In genomic region chr15:83205725-83206324, GRCh38 we compare ENCODE assay signal across 8 cellular contexts. TPM values are rescaled to one million over a fixed set of nuclear protein-coding genes. Genes with fewer than 3 reads are reported as not detected.
A peak's percentile ranks its signal among the peaks of the same experiment; 100 is the strongest.
DNase-seq lines count a peak whose midpoint lies in the region; ATAC-seq, FAIRE-seq and TF ChIP-seq lines count a peak whose summit lies in the region.

No MANE protein-coding gene starts in this region.

- TF ChIP-seq CTCF in AG04449 (IDR thresholded peaks at IDR 0.05; ENCODE audit: insufficient read depth, low read length, missing control alignments) = no peak
- no peak for TF ChIP-seq CTCF in HFF-Myc (IDR thresholded peaks at IDR 0.05; ENCODE audit: low read depth, low read length, missing control alignments)
- no peak for TF ChIP-seq CTCF in astrocyte (IDR thresholded peaks at IDR 0.05; ENCODE audit: insufficient read depth, low read depth, low read length)
- no peak for TF ChIP-seq CTCF in upper lobe of left lung (IDR thresholded peaks at IDR 0.05)

- ATAC-seq in upper lobe of left lung (ENCODE audit: low FRiP score in 2 of 2) = peak in 1 of 2 donors; percentile 20
- no peak for ATAC-seq in GM21447 (IDR thresholded peaks at IDR 0.05; ENCODE audit: unreplicated experiment)

- peak overlapping the region; percentile 83 for H3K27ac ChIP-seq in astrocyte (ENCODE audit: low read depth, low read length)
- peak overlapping the region in 2 of 4 donors; percentile 92 to 95 for H3K27ac ChIP-seq in upper lobe of left lung

- FAIRE-seq in astrocyte (lab: Jason Lieb, UNC) = peak; percentile 37

- H3K9ac ChIP-seq in astrocyte (ENCODE audit: low read length) = peak overlapping the region; percentile 88

- H3K4me3 ChIP-seq in AG04449 (ENCODE audit: low read depth, low read length) (peak overlapping the region; percentile 75), HFF-Myc (replicated peaks; ENCODE audit: low read depth, low read length) (peak overlapping the region; percentile 84), astrocyte (ENCODE audit: insufficient read depth, low read depth, low read length) (peak overlapping the region; percentile 80), upper lobe of left lung (peak overlapping the region; percentile 62 to 94 (median 76))

- no peak overlapping the region for H2AFZ ChIP-seq in astrocyte (ENCODE audit: low read depth, low read length)

- no peaks in the 10 kb centered on the region for H3K9me3 ChIP-seq in astrocyte (ENCODE audit: insufficient read depth, low read depth, low read length)
- no peaks in the 10 kb centered on the region for H3K9me3 ChIP-seq in upper lobe of left lung

- TF ChIP-seq EP300 in upper lobe of left lung (IDR thresholded peaks at IDR 0.05) = no peak

- H3K4me1 ChIP-seq in astrocyte (ENCODE audit: insufficient read depth, low read length) = peaks cover 12% of the 10 kb centered on the region
- H3K4me1 ChIP-seq in upper lobe of left lung = peaks cover 8 to 23% (median 15%) of the 10 kb centered on the region in 4 donors

- peaks cover 22% of the 10 kb centered on the region for H3K4me1 Mint-ChIP-seq in astrocyte (ENCODE audit: low read depth, unreplicated experiment)

- WGBS in upper lobe of left lung, 2 donors = 33 to 38% methylated on average over 4 of the region's 4 CpGs

- peak; percentile 37 for DNase-seq in AG04449 (ENCODE audit: low read depth, low spot score)
- no peak for DNase-seq in HFF-Myc (ENCODE audit: extremely low read depth, low read depth)
- DNase-seq in astrocyte (ENCODE audit: low read depth) = peak; percentile 90
- DNase-seq in kidney tubule cell (ENCODE audit: low spot score) = peak; percentile 20
- no peak for DNase-seq in upper lobe of left lung
- no peak for DNase-seq in NCI-H1048 (lab: John Stamatoyannopoulos, UW)
- DNase-seq in globus pallidus (ENCODE audit: low spot score) = no peak

- H3K9me3 Mint-ChIP-seq in astrocyte (ENCODE audit: unreplicated experiment) = peaks cover 2% of the 10 kb centered on the region

- H3K79me2 ChIP-seq in astrocyte (ENCODE audit: insufficient read depth, low read length) = peaks cover 65% of the 10 kb centered on the region

- H4K20me1 ChIP-seq in astrocyte (ENCODE audit: insufficient read depth, low read length) = peaks cover 36% of the 10 kb centered on the region

- TF ChIP-seq POLR2A in upper lobe of left lung (IDR thresholded peaks at IDR 0.05) = no peak

- H3K36me3 Mint-ChIP-seq in astrocyte (ENCODE audit: low read depth, unreplicated experiment) = peaks cover 3% of the 10 kb centered on the region

- POLR2A ChIA-PET in AG04449 (lab: Yijun Ruan, JAX) = no interaction called here

- CTCF ChIA-PET in AG04449 (lab: Yijun Ruan, JAX) = interaction anchor here (1.0 to 5.9 kb wide), 5 partner anchors 42 to 230 kb away, joined by 3 to 26 read pairs (median 4); partner anchors contain the start of gene C15orf40

- H3K27me3 ChIP-seq in astrocyte (ENCODE audit: insufficient read depth, low read length) = no peaks in the 10 kb centered on the region
- no peaks in the 10 kb centered on the region for H3K27me3 ChIP-seq in upper lobe of left lung

- peak overlapping the region; percentile 98 for H3K4me3 Mint-ChIP-seq in astrocyte (ENCODE audit: unreplicated experiment)

- H3K36me3 ChIP-seq in astrocyte (ENCODE audit: insufficient read depth, low read length) (no peaks in the 10 kb centered on the region), upper lobe of left lung (no peaks in the 10 kb centered on the region)

- peak overlapping the region; percentile 98 for H3K27ac Mint-ChIP-seq in astrocyte (ENCODE audit: unreplicated experiment)

- no peaks in the 10 kb centered on the region for H3K27me3 Mint-ChIP-seq in astrocyte (ENCODE audit: low read depth, unreplicated experiment)

- H3K4me2 ChIP-seq in astrocyte (ENCODE audit: low read length) = peak overlapping the region; percentile 89

RNA-seq across cellular contexts. Expression of gene HDGFL3, which starts 1.8 kb away (rescaled TPM):
- total RNA-seq in astrocyte (72.9 and 91.9 TPM in 2 replicates), upper lobe of left lung (10 to 100 TPM; 16.8 to 36.8 (median 22.8) TPM)

Comparison
In these comparisons a context has a peak if more than half of its experiments do, and no peak if none do; other contexts are left out.
1. DNase-seq: peak in AG04449 (single experiment), astrocyte (single experiment) and kidney tubule cell (single experiment); none in HFF-Myc (single experiment), upper lobe of left lung (0 of 2), NCI-H1048 (single experiment) and globus pallidus (single experiment).
2. Peak in every context shown above with its lines, with median percentiles within 50 percentile points of each other: H3K4me3 ChIP-seq.